In the genomic region with DNA sequence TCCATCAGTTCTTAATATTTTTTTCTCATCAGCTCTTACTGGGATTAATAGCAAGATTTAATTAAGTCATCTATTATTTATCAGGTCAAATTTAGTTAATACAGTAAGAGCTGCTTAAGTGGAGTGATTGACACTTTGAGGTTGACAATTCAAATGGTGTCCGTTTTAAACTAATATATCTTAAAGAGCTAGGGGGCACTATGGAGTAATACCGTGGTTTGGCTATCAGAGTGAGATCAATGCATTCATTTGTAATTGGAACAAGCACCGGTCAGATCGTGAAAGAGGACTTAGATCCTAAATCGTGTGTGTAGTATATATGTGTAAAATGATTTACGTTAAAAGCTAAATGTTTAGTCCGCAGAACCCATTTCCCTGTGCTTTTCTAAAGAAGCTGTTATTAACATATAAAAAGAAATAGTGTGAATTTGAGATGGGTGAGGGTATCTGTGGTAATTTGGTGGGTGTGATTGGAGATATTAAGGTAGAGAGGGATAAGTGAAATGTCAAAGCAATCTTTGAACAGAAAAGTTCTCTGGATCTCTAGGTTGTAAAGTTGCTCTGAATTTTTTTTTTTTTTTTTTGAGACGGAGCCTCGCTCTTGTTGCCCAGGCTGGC, we compare ENCODE assay signal across 9 cellular contexts.
DNase-seq lines count a peak whose midpoint lies in the region; ATAC-seq and FAIRE-seq lines count a peak whose summit lies in the region.
"Had no signal": no experiment of that assay in that cellular context is flagged by ENCODE, and none has a peak within 500 bp of the region (broad histone marks: within the 10 kb centered on the region; RNA-seq: fewer than 3 reads in every experiment).

No MANE protein-coding gene starts in this region.

- H3K27ac ChIP-seq in BLaER1, result no peak overlapping the region
- H3K27ac ChIP-seq in substantia nigra (ENCODE audit: low read depth, low read length, poor library complexity, severe bottlenecking), result peak overlapping the region; percentile 9
- H3K27ac ChIP-seq: SJCRH30 had no signal

- H3K4me3 ChIP-seq in BLaER1, result no peak overlapping the region

- H3K27me3 ChIP-seq in BLaER1, result no peaks in the 10 kb centered on the region
- H3K27me3 ChIP-seq: SJCRH30 had no signal

- no peaks in the 10 kb centered on the region for H3K9me3 ChIP-seq in BLaER1
- H3K9me3 ChIP-seq: SJCRH30 had no signal

- peak; percentile 90 for FAIRE-seq in GM19239 (lab: Jason Lieb, UNC)

- H4K20me1 ChIP-seq in BLaER1, result peaks cover 50% of the 10 kb centered on the region

- no peak overlapping the region for H3K9ac ChIP-seq in BLaER1

- peaks cover 25% of the 10 kb centered on the region for H3K4me1 ChIP-seq in BLaER1

- DNase-seq in GM19239 (ENCODE audit: insufficient read length, low spot score) (no peak), NCI-H524 treated with DMSO at 0.1 percent for 48 hours (lab: John Stamatoyannopoulos, UW) (peak; percentile 16), astrocyte of the hippocampus (ENCODE audit: low read depth, low spot score) (peak; percentile 64), iris pigment epithelial cell (ENCODE audit: low read depth) (peak; percentile 43), substantia nigra (lab: John Stamatoyannopoulos, UW) (peak in 2 of 49 donors; percentile 12 to 33), islet precursor cell (no peak)

- H3K36me3 ChIP-seq in BLaER1, result no peaks in the 10 kb centered on the region
- H3K36me3 ChIP-seq: SJCRH30 had no signal

- no peak for ATAC-seq in HG02852 (IDR thresholded peaks at IDR 0.05; ENCODE audit: unreplicated experiment)

- peak overlapping the region; percentile 96 for H3K4me2 ChIP-seq in BLaER1

Comparison
In these comparisons a context has a peak if more than half of its experiments do, and no peak if none do; other contexts are left out.
1. DNase-seq: peak in NCI-H524 treated with DMSO at 0.1 percent for 48 hours (single experiment), astrocyte of the hippocampus (single experiment) and iris pigment epithelial cell (single experiment); none in GM19239 (single experiment) and islet precursor cell (single experiment).